In the genomic region with DNA sequence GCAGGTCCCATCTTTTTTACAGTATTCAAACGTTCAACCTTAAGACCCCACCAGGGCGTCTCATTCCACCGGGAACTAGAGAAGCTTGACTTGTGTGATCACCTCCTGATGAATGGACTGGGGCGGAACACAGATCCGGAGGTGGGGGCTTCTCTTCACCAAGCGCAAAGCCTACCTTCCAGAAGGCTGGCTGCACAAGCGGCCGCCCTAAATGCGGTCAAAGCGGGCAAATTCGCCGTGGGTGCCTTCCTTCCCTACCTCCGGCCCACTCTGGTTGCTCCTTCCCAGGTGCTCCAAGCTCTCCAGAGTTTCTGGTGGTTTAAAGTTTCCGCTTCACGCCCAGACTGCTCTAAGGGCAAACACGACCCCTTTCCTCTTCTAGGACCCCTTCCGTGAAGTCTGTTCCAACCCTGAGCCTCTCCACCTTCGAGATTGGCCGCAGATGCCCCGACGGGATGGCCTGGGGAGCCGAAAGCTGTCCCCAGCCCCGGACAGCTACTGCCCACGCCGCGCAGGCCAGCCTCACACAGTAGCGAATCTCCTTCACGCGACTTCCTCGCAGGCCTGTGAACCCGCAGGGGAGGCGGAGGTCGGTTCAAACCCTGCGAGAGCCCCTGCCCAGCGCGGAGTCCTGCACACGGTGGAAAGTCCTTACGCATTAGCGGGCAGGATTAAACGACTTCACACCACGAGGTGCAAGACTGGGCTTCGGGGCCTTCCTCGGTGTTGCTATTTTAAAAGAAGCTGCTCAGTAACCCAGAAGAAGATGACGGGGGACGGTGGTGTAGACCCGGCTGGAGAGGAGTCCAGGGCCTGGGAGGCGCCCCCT, we compare ENCODE assay signal across 8 cellular contexts. TPM values are rescaled to one million over a fixed set of nuclear protein-coding genes. Genes with fewer than 3 reads are reported as not detected.
A peak's percentile ranks its signal among the peaks of the same experiment; 100 is the strongest.
DNase-seq lines count a peak whose midpoint lies in the region; ATAC-seq, FAIRE-seq and TF ChIP-seq lines count a peak whose summit lies in the region.

No MANE protein-coding gene starts in this region.

- ATAC-seq in activated B cell treated with CpG ODN at 0.5 μM for 24 hours (ENCODE audit: low read depth) (no peak), HG03025 (IDR thresholded peaks at IDR 0.05; ENCODE audit: low FRiP score, unreplicated experiment) (no peak), HG02610 (IDR thresholded peaks at IDR 0.05; ENCODE audit: unreplicated experiment) (no peak)

- no peaks in the 10 kb centered on the region for H3K27me3 ChIP-seq in BJ (ENCODE audit: control insufficient read depth, insufficient read depth, low read length)

- intact Hi-C loops in activated B cell treated with CpG ODN at 0.5 μM for 24 hours (cut with micrococcal nuclease), result loop anchor here (2.0 to 10.0 kb wide), 2 partner anchors 179 to 297 kb away; no protein-coding TSS in a partner anchor

- H3K36me3 Mint-ChIP-seq in activated B cell treated with CpG ODN at 0.5 μM for 24 hours (ENCODE audit: low read depth) (no peaks in the 10 kb centered on the region), nephron progenitor cell (ENCODE audit: low read depth) (no peaks in the 10 kb centered on the region)

- H3K9me3 Mint-ChIP-seq in activated B cell treated with CpG ODN at 0.5 μM for 24 hours (no peaks in the 10 kb centered on the region), nephron progenitor cell (no peaks in the 10 kb centered on the region)

- H3K27ac Mint-ChIP-seq in activated B cell treated with CpG ODN at 0.5 μM for 24 hours (no peak overlapping the region), nephron progenitor cell (peak overlapping the region; percentile 99)

- peak overlapping the region; percentile 42 for H3K4me3 Mint-ChIP-seq in activated B cell treated with CpG ODN at 0.5 μM for 24 hours
- peak overlapping the region; percentile 93 for H3K4me3 Mint-ChIP-seq in nephron progenitor cell

- POLR2A ChIA-PET in BJ (lab: Charles Lee), result interaction anchor here (0.6 kb wide), 1 partner anchor 159 kb away, joined by 6 read pairs; no protein-coding TSS in a partner anchor
- POLR2A ChIA-PET in activated B cell treated with CpG ODN at 0.5 μM for 24 hours (lab: Charles Lee), result no interaction called here

- CTCF ChIA-PET in BJ (lab: Yijun Ruan, JAX) (interaction anchor here (0.9 to 3.1 kb wide), 8 partner anchors 17 to 165 kb away, joined by 3 to 19 read pairs (median 5); no protein-coding TSS in a partner anchor), activated B cell treated with CpG ODN at 0.5 μM for 24 hours (lab: Charles Lee) (interaction anchor here (0.6 kb wide), 1 partner anchor 114 kb away, joined by 3 read pairs; no protein-coding TSS in a partner anchor)

- H3K4me3 ChIP-seq in BJ (ENCODE audit: low read depth, low read length) (peak overlapping the region; percentile 95), epithelial cell of proximal tubule (ENCODE audit: low read depth, low read length) (peak overlapping the region; percentile 75)

- no peak for DNase-seq in BJ (ENCODE audit: low read depth)
- DNase-seq in activated B cell treated with CpG ODN at 0.5 μM for 24 hours, result no peak
- DNase-seq in epithelial cell of proximal tubule (ENCODE audit: low read depth), result no peak
- DNase-seq in nephron progenitor cell, result peak; percentile 53
- DNase-seq in GM19239 (ENCODE audit: insufficient read length, low spot score), result no peak
- no peak for DNase-seq in cortex of kidney (lab: John Stamatoyannopoulos, UW)

- no peak for FAIRE-seq in GM19239 (lab: Jason Lieb, UNC)

- peaks cover 31% of the 10 kb centered on the region for H3K27me3 Mint-ChIP-seq in activated B cell treated with CpG ODN at 0.5 μM for 24 hours
- H3K27me3 Mint-ChIP-seq in nephron progenitor cell (ENCODE audit: low read depth, poor library complexity), result no peaks in the 10 kb centered on the region

- H3K4me1 Mint-ChIP-seq in activated B cell treated with CpG ODN at 0.5 μM for 24 hours (peaks cover 7% of the 10 kb centered on the region), nephron progenitor cell (peaks cover 55% of the 10 kb centered on the region)

- TF ChIP-seq CTCF in BJ (IDR thresholded peaks at IDR 0.05; ENCODE audit: insufficient read depth, low read depth, low read length) (no peak), activated B cell treated with CpG ODN at 0.5 μM for 24 hours (IDR thresholded peaks at IDR 0.05) (no peak), epithelial cell of proximal tubule (conservative IDR thresholded peaks at IDR 0.05; ENCODE audit: low read depth, low read length) (no peak), nephron progenitor cell (IDR thresholded peaks at IDR 0.05) (no peak)

- no peaks in the 10 kb centered on the region for H3K36me3 ChIP-seq in BJ (ENCODE audit: control insufficient read depth, insufficient read depth, low read length)

RNA-seq across cellular contexts. Expression of gene WWC2, which starts 1.6 kb away (rescaled TPM):
- polyA plus RNA-seq in BJ (2011; rRNA removed), result 32.0 and 36.8 TPM in 2 replicates
- polyA minus RNA-seq in BJ (2011; rRNA and poly(A)+ RNA removed), result 20.9 and 25.0 TPM in 2 replicates
- total RNA-seq in activated B cell treated with CpG ODN at 0.5 μM for 24 hours (0.47 and 0.76 TPM in 2 replicates), epithelial cell of proximal tubule (46.2 and 47.1 TPM in 2 replicates)

Comparison
In these comparisons a context has a peak if more than half of its experiments do, and no peak if none do; other contexts are left out.
1. RNA of gene WWC2, which starts 1.6 kb away (total RNA-seq): 46.2 to 47.1 TPM in epithelial cell of proximal tubule; 0.47 to 0.76 TPM in activated B cell treated with CpG ODN at 0.5 μM for 24 hours; every median in the first group is over 10 times any median in the second.